In the genomic region with DNA sequence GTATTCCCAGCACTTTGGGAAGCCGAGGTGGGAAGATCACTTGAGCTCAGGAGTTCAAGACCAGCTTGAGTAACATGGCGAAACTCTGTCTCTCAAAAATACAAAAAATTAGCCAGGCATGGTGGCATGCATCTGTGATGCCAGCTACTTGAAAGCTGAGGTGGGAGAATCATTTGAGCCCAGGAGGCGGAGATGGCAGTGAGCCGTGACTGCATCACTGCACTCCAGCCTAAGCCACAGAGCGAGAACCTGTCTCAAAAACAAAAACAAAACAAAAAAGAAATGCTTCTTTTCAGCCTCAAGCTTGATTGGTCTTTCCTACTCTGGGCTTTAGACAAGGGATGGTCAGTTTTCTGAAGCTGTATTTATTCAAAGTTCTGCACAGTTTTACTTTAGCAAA, we compare ENCODE assay signal across 15 cellular contexts. TPM values are rescaled to one million over a fixed set of nuclear protein-coding genes. Genes with fewer than 3 reads are reported as not detected.
DNase-seq lines count a peak whose midpoint lies in the region; ATAC-seq and TF ChIP-seq lines count a peak whose summit lies in the region.
"Had no signal": no experiment of that assay in that cellular context is flagged by ENCODE, and none has a peak within 500 bp of the region (broad histone marks: within the 10 kb centered on the region; RNA-seq: fewer than 3 reads in every experiment).

No MANE protein-coding gene starts in this region.

- no peak for TF ChIP-seq CTCF in GM06990 (IDR thresholded peaks at IDR 0.05; ENCODE audit: insufficient read depth, low read length, poor library complexity, severe bottlenecking)
- no peak for TF ChIP-seq CTCF in osteocyte (IDR thresholded peaks at IDR 0.05)

- no peak overlapping the region for H3K27ac Mint-ChIP-seq in activated naive CD4-positive, alpha-beta T cell treated with anti-CD3 and anti-CD28 coated beads, Interleukin-2, amount 10 ng/mL, durations not matched to agents 7 days and 5 days
- H3K27ac Mint-ChIP-seq in osteocyte (ENCODE audit: unreplicated experiment) = no peak overlapping the region
- H3K27ac Mint-ChIP-seq: effector memory CD8-positive, alpha-beta T cell had no signal

- peak overlapping the region; percentile 13; the same call in 1 of the 2 replicates for H3K4me3 ChIP-seq in GM06990 (replicated peaks; ENCODE audit: low read depth, low read length)
- H3K4me3 ChIP-seq in Jurkat, Clone E6-1 (ENCODE audit: low read length) = no peak overlapping the region; the same call in 1 of the 2 replicates

- no peaks in the 10 kb centered on the region for H3K36me3 Mint-ChIP-seq in activated naive CD4-positive, alpha-beta T cell treated with anti-CD3 and anti-CD28 coated beads, Interleukin-2, amount 10 ng/mL, durations not matched to agents 7 days and 5 days
- H3K36me3 Mint-ChIP-seq in osteocyte (ENCODE audit: unreplicated experiment) = no peaks in the 10 kb centered on the region

- no peaks in the 10 kb centered on the region for H3K9me3 Mint-ChIP-seq in activated naive CD4-positive, alpha-beta T cell treated with anti-CD3 and anti-CD28 coated beads, Interleukin-2, amount 10 ng/mL, durations not matched to agents 7 days and 5 days
- H3K9me3 Mint-ChIP-seq in osteocyte (ENCODE audit: unreplicated experiment) = no peaks in the 10 kb centered on the region
- H3K9me3 Mint-ChIP-seq: effector memory CD8-positive, alpha-beta T cell had no signal

- no peaks in the 10 kb centered on the region for H3K27me3 ChIP-seq in GM06990 (replicated peaks; ENCODE audit: control insufficient read depth, insufficient read depth, low read length)

- H3K4me3 Mint-ChIP-seq in activated naive CD4-positive, alpha-beta T cell treated with anti-CD3 and anti-CD28 coated beads, Interleukin-2, amount 10 ng/mL, durations not matched to agents 7 days and 5 days = no peak overlapping the region
- H3K4me3 Mint-ChIP-seq in osteocyte (ENCODE audit: unreplicated experiment) = no peak overlapping the region
- H3K4me3 Mint-ChIP-seq: effector memory CD8-positive, alpha-beta T cell had no signal

- H3K4me1 Mint-ChIP-seq in activated naive CD4-positive, alpha-beta T cell treated with anti-CD3 and anti-CD28 coated beads, Interleukin-2, amount 10 ng/mL, durations not matched to agents 7 days and 5 days = no peaks in the 10 kb centered on the region
- H3K4me1 Mint-ChIP-seq in osteocyte (ENCODE audit: unreplicated experiment) = no peaks in the 10 kb centered on the region

- DNase-seq in GM06990 (ENCODE audit: extremely low read depth, insufficient read length) (peak; percentile 51), DMS153 treated with DMSO at 0.1 percent for 48 hours (lab: John Stamatoyannopoulos, UW; ENCODE audit: unreplicated experiment) (no peak), kidney glomerular epithelial cell (lab: John Stamatoyannopoulos, UW) (no peak), osteocyte (ENCODE audit: extremely low spot score, unreplicated experiment) (no peak)
- peak; percentile 20 for DNase-seq in Jurkat, Clone E6-1 (ENCODE audit: low read depth, low spot score)
- DNase-seq in activated naive CD4-positive, alpha-beta T cell treated with anti-CD3 and anti-CD28 coated beads, Interleukin-2, amount 10 ng/mL, durations not matched to agents 7 days and 5 days = no peak
- DNase-seq: anterior cingulate cortex; DND-41; effector memory CD8-positive, alpha-beta T cell; head of caudate nucleus; NCI-H187; T-helper 9 cell had no signal

- CTCF ChIA-PET in activated naive CD4-positive, alpha-beta T cell treated with anti-CD3 and anti-CD28 coated beads, Interleukin-2, amount 10 ng/mL, durations not matched to agents 7 days and 5 days (lab: Charles Lee) = no interaction called here

- no peaks in the 10 kb centered on the region for H3K36me3 ChIP-seq in GM06990 (ENCODE audit: control insufficient read depth, insufficient read depth, low read length)

- peaks cover 11% of the 10 kb centered on the region for H3K27me3 Mint-ChIP-seq in activated naive CD4-positive, alpha-beta T cell treated with anti-CD3 and anti-CD28 coated beads, Interleukin-2, amount 10 ng/mL, durations not matched to agents 7 days and 5 days
- peaks cover 39% of the 10 kb centered on the region for H3K27me3 Mint-ChIP-seq in osteocyte (ENCODE audit: unreplicated experiment)

- ATAC-seq in GM19463 (IDR thresholded peaks at IDR 0.05; ENCODE audit: unreplicated experiment) (peak; percentile 50), HG02938 (IDR thresholded peaks at IDR 0.05; ENCODE audit: unreplicated experiment) (peak; percentile 39)
- ATAC-seq: effector memory CD8-positive, alpha-beta T cell; sciatic nerve had no signal

RNA-seq across cellular contexts. Expression of gene DHRSX, which starts 15.8 kb away (rescaled TPM):
- 8.6 TPM for polyA plus RNA-seq in Jurkat, Clone E6-1 (2012; ENCODE audit: insufficient read depth, insufficient read length)
- total RNA-seq in osteocyte = 42.2 and 45.0 TPM in 2 replicates

RNA-seq across cellular contexts. Expression of gene ZBED1, which starts 15.8 kb away (rescaled TPM):
- 10.1 TPM for polyA plus RNA-seq in Jurkat, Clone E6-1 (2012; ENCODE audit: insufficient read depth, insufficient read length)
- 56.4 and 58.3 TPM in 2 replicates for total RNA-seq in osteocyte

Comparison
In these comparisons a context has a peak if more than half of its experiments do, and no peak if none do; other contexts are left out.
1. DNase-seq: peak in GM06990 (single experiment) and Jurkat, Clone E6-1 (single experiment); none in DMS153 treated with DMSO at 0.1 percent for 48 hours (single experiment), kidney glomerular epithelial cell (single experiment), activated naive CD4-positive, alpha-beta T cell treated with anti-CD3 and anti-CD28 coated beads, Interleukin-2, amount 10 ng/mL, durations not matched to agents 7 days and 5 days (single experiment) and osteocyte (single experiment).